Comparison of ENCODE assay signal across 11 cellular contexts in genomic region chr15:85401108-85401765, GRCh38. TPM values are rescaled to one million over a fixed set of nuclear protein-coding genes. Genes with fewer than 3 reads are reported as not detected.
DNase-seq lines count a peak whose midpoint lies in the region; ATAC-seq, FAIRE-seq and TF ChIP-seq lines count a peak whose summit lies in the region.
"Had no signal": no experiment of that assay in that cellular context is flagged by ENCODE, and none has a peak within 500 bp of the region (broad histone marks: within the 10 kb centered on the region; RNA-seq: fewer than 3 reads in every experiment).

No MANE protein-coding gene starts in this region.

- H3K4me3 ChIP-seq in mesodermal cell (ENCODE audit: extremely low read depth, insufficient read depth, low read length, poor library complexity, severe bottlenecking) (no peak overlapping the region), kidney (ENCODE audit: low read length in 2 of 2) (no peak overlapping the region), adrenal gland (no peak overlapping the region)

- H3K27me3 ChIP-seq in adrenal gland: no peaks in the 10 kb centered on the region

- intact Hi-C loops in kidney (cut with DNase I): no loop called here
- intact Hi-C loops in adrenal gland (cut with DNase I): no loop called here

- 100% methylated on average over 1 to 2 of the region's 4 CpGs for WGBS in mesodermal cell (ENCODE audit: insufficient coverage in 2 of 2), 2 experiments
- 88 to 92% (median 91%) methylated on average over 4 of the region's 4 CpGs for WGBS in adrenal gland, 4 donors

- TF ChIP-seq POLR2A in GM12891 (IDR thresholded peaks at IDR 0.05; ENCODE audit: low read depth, low read length) (no peak), adrenal gland (IDR thresholded peaks at IDR 0.05) (no peak)

- H3K9ac ChIP-seq in kidney (ENCODE audit: low read length in 2 of 2): no peak overlapping the region

- H3K4me1 ChIP-seq in mesodermal cell (ENCODE audit: control insufficient read depth, insufficient read depth, low read length, poor library complexity, severe bottlenecking) (peaks cover 37% of the 10 kb centered on the region), kidney (ENCODE audit: control insufficient read depth in 1 of 2, insufficient read depth in 1 of 2, low read depth in 1 of 2, low read length in 2 of 2) (peaks cover 2 to 20% of the 10 kb centered on the region in 2 donors), adrenal gland (replicated peaks in 1 of 2) (peaks cover 21 to 55% of the 10 kb centered on the region in 2 donors)

- TF ChIP-seq CTCF in kidney (IDR thresholded peaks at IDR 0.05; ENCODE audit: borderline replicate concordance, extremely low read depth, insufficient read depth): no peak
- no peak for TF ChIP-seq CTCF in adrenal gland (IDR thresholded peaks at IDR 0.05)

- peak; percentile 66 for ATAC-seq in GM21529 (IDR thresholded peaks at IDR 0.05; ENCODE audit: unreplicated experiment)

- peak overlapping the region; percentile 30 for H3K27ac ChIP-seq in mesodermal cell (ENCODE audit: low read depth, low read length, severe bottlenecking)
- H3K27ac ChIP-seq in kidney (ENCODE audit: low read depth in 2 of 2, low read length in 2 of 2): no peak overlapping the region
- no peak overlapping the region for H3K27ac ChIP-seq in adrenal gland

- DNase-seq in GM12891 (ENCODE audit: insufficient read length, low spot score): no peak
- DNase-seq in M059J (ENCODE audit: low read depth): peak; percentile 44
- DNase-seq in retina: no peak
- no peak for DNase-seq in kidney
- no peak for DNase-seq in adrenal gland
- no peak for DNase-seq in HT-29 (ENCODE audit: low spot score)
- DNase-seq: H9, NCI-H82 had no signal

- H3K36me3 ChIP-seq in mesodermal cell (ENCODE audit: control insufficient read depth, insufficient read depth, low read length): no peaks in the 10 kb centered on the region
- no peaks in the 10 kb centered on the region for H3K36me3 ChIP-seq in kidney (ENCODE audit: control insufficient read depth in 1 of 2, insufficient read depth in 2 of 2, low read length in 2 of 2)
- H3K36me3 ChIP-seq in adrenal gland (replicated peaks in 1 of 2): no peaks in the 10 kb centered on the region
- H3K36me3 ChIP-seq: thoracic aorta had no signal

- FAIRE-seq in GM12891 (lab: Jason Lieb, UNC) (peak; percentile 67), kidney (lab: Jason Lieb, UNC) (no peak)

- H3K9me3 ChIP-seq in mesodermal cell (ENCODE audit: control insufficient read depth, low read length) (no peaks in the 10 kb centered on the region), kidney (ENCODE audit: control insufficient read depth in 1 of 2, low read length in 2 of 2) (no peaks in the 10 kb centered on the region), adrenal gland (replicated peaks in 1 of 3) (no peaks in the 10 kb centered on the region)
- H3K9me3 ChIP-seq: thoracic aorta had no signal

TF ChIP-seq in GM12891, 5 proteins besides CTCF, POLR2A, EP300 and RAD21:
- TF ChIP-seq POU2F2 (IDR thresholded peaks at IDR 0.05; ENCODE audit: low read depth, low read length): no peak

RNA-seq across cellular contexts. Expression of gene AKAP13, which starts 20.8 kb away (rescaled TPM):
- polyA plus RNA-seq in GM12891 (2012; ENCODE audit: low read depth, missing spikeins): 46.1 TPM
- 22.7 and 42.8 TPM in 2 replicates for total RNA-seq in M059J (2014; rRNA removed; shearing (Covaris generic))
- polyA plus RNA-seq in mesodermal cell (2013, experiment 1 of 2): 51.9 TPM
- 31.0 TPM for polyA plus RNA-seq in mesodermal cell (2013, experiment 2 of 2)
- total RNA-seq in kidney: 174 TPM
- 18.8 TPM for polyA plus RNA-seq in kidney (ENCODE audit: insufficient read depth, low read depth, low replicate concordance)
- total RNA-seq in adrenal gland: 100 to 1,000 TPM in 4 of 8 donors, 10 to 100 TPM in 4; 69.3 to 144 (median 108) TPM
- polyA plus RNA-seq in adrenal gland: 10 to 100 TPM; 42.7 to 83.6 (median 63.0) TPM
- total RNA-seq in HT-29 (2014; rRNA removed; shearing (Covaris generic)): 90.3 and 108 TPM in 2 replicates
